ENCODE assay signal across 28 cellular contexts in the genomic region with DNA sequence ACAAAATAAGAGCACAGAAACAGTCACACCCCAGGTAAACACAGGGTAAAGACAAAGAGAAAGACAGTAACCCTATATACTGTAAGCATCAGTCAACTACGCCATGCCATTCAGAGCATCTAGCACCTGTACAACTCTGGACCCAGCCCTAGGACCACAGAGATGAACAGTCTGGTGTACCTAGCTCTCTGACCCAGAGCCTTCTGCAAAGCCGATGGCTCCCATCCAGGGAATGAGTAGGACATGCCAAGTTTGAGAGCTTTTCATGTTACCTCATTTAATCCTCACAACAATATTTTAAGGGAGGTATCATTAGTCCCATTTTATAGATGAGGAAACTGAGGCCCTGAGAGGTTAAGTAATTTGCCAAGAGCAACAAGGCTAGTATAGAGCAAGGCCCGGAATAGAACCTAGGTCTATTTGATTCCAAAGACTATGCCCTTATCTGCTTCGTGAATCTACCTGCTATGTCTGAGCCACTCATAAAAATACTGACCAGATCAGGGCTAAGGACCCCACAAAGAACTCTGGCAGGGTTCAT.
"Had no signal": no experiment of that assay in that cellular context is flagged by ENCODE, and none has a peak within 500 bp of the region (broad histone marks: within the 10 kb centered on the region; RNA-seq: fewer than 3 reads in every experiment).

No MANE protein-coding gene starts in this region.

- H3K27me3 ChIP-seq: left lung, tibial artery had no signal

- H3K27ac ChIP-seq: epithelial cell of prostate, esophagus squamous epithelium, heart right ventricle, lower lobe of right lung, sigmoid colon had no signal

- FAIRE-seq: bronchial epithelial cell, endometrium, small intestine had no signal

- H3K4me3 ChIP-seq: esophagus squamous epithelium, heart right ventricle, left lung, lower lobe of right lung, mucosa of descending colon, sigmoid colon, tibial artery had no signal

- H3K4me3 Mint-ChIP-seq: activated CD4-positive, alpha-beta T cell treated with anti-CD3 and anti-CD28 coated beads for 36 hours; activated T-helper 1 cell treated with anti-CD3 and anti-CD28 coated beads, Interleukin-12 subunit alpha, Interleukin-12 subunit beta, Interleukin-2, Interleukin-4 antibody, amounts not matched to agents 30 ng/mL and 10 ng/mL and 1 ng/mL, durations not matched to agents 14 hours and 24 hours and 36 hours; central memory CD8-positive, alpha-beta T cell; natural killer cell treated with Interleukin-12 subunit alpha and Interleukin-12 subunit beta and Interleukin-15 and Interleukin-18, amount 100 ng/mL, for 72 hours; stimulated activated effector memory CD8-positive, alpha-beta T cell treated with anti-CD3 and anti-CD28 coated beads, Interleukin-12 subunit alpha, Interleukin-12 subunit beta, amount 100 ng/mL, for 72 hours; stimulated activated naive CD8-positive, alpha-beta T cell treated with anti-CD3 and anti-CD28 coated beads, Interleukin-15, Interleukin-2, amounts not matched to agents 100 ng/mL and 50 ng/mL, for 24 hours; T-cell; T-helper 2 cell treated with Interferon-gamma antibody and Interleukin-4, amounts not matched to agents 5 μg/mL and 100 μg/mL, for 36 hours had no signal

- H3K9me3 ChIP-seq: esophagus squamous epithelium, heart right ventricle, left lung, lower lobe of right lung, mucosa of descending colon, sigmoid colon, tibial artery had no signal

- DNase-seq: activated CD4-positive, alpha-beta T cell treated with anti-CD3 and anti-CD28 coated beads for 36 hours; activated CD4-positive, CD25-positive, alpha-beta regulatory T cell; activated effector memory CD4-positive, alpha-beta T cell treated with anti-CD3 and anti-CD28 coated beads, Interleukin-2, amount 50 U/mL, for 16 hours; activated naive CD4-positive, alpha-beta T cell treated with anti-CD3 and anti-CD28 coated beads, Interleukin-2, amount 50 U/mL, for 16 hours; activated T-cell treated with anti-CD3 and anti-CD28 coated beads, Interleukin-2, amount 50 U/mL, for 1 hour; amygdala; effector CD4-positive, alpha-beta T cell; esophagus squamous epithelium; foreskin melanocyte; heart right ventricle; mucosa of descending colon; sigmoid colon; small intestine; stimulated activated CD4-positive, alpha-beta T cell treated with anti-CD3 and anti-CD28 coated beads, Interleukin-4, amount 100 ng/mL, for 24 hours; substantia nigra; T-cell; tibial artery had no signal

- ATAC-seq: activated CD4-positive, alpha-beta T cell treated with anti-CD3 and anti-CD28 coated beads for 36 hours; heart right ventricle; mucosa of descending colon; natural killer cell treated with Interleukin-12 subunit alpha and Interleukin-12 subunit beta and Interleukin-15 and Interleukin-18, amount 100 ng/mL, for 72 hours; stimulated activated effector memory CD8-positive, alpha-beta T cell treated with anti-CD3 and anti-CD28 coated beads, Interleukin-12 subunit alpha, Interleukin-12 subunit beta, amount 100 ng/mL, for 72 hours; T-cell had no signal

- H3K9me3 Mint-ChIP-seq: activated T-helper 1 cell treated with anti-CD3 and anti-CD28 coated beads, Interleukin-12 subunit alpha, Interleukin-12 subunit beta, Interleukin-2, Interleukin-4 antibody, amounts not matched to agents 30 ng/mL and 10 ng/mL and 1 ng/mL, durations not matched to agents 14 hours and 24 hours and 36 hours; central memory CD8-positive, alpha-beta T cell; natural killer cell treated with Interleukin-12 subunit alpha and Interleukin-12 subunit beta and Interleukin-15 and Interleukin-18, amount 100 ng/mL, for 72 hours; stimulated activated effector memory CD8-positive, alpha-beta T cell treated with anti-CD3 and anti-CD28 coated beads, Interleukin-12 subunit alpha, Interleukin-12 subunit beta, amount 100 ng/mL, for 72 hours; stimulated activated naive CD8-positive, alpha-beta T cell treated with anti-CD3 and anti-CD28 coated beads, Interleukin-15, Interleukin-2, amounts not matched to agents 100 ng/mL and 50 ng/mL, for 24 hours; T-cell; T-helper 2 cell treated with Interferon-gamma antibody and Interleukin-4, amounts not matched to agents 5 μg/mL and 100 μg/mL, for 36 hours had no signal

- H3K27me3 Mint-ChIP-seq: activated CD4-positive, alpha-beta T cell treated with anti-CD3 and anti-CD28 coated beads for 36 hours; stimulated activated naive CD8-positive, alpha-beta T cell treated with anti-CD3 and anti-CD28 coated beads, Interleukin-15, Interleukin-2, amounts not matched to agents 100 ng/mL and 50 ng/mL, for 24 hours had no signal

- H3K36me3 Mint-ChIP-seq: natural killer cell treated with Interleukin-12 subunit alpha and Interleukin-12 subunit beta and Interleukin-15 and Interleukin-18, amount 100 ng/mL, for 72 hours had no signal

- H3K27ac Mint-ChIP-seq: activated CD4-positive, alpha-beta T cell treated with anti-CD3 and anti-CD28 coated beads for 36 hours; activated T-helper 1 cell treated with anti-CD3 and anti-CD28 coated beads, Interleukin-12 subunit alpha, Interleukin-12 subunit beta, Interleukin-2, Interleukin-4 antibody, amounts not matched to agents 30 ng/mL and 10 ng/mL and 1 ng/mL, durations not matched to agents 14 hours and 24 hours and 36 hours; stimulated activated naive CD8-positive, alpha-beta T cell treated with anti-CD3 and anti-CD28 coated beads, Interleukin-15, Interleukin-2, amounts not matched to agents 100 ng/mL and 50 ng/mL, for 24 hours; T-cell; T-helper 2 cell treated with Interferon-gamma antibody and Interleukin-4, amounts not matched to agents 5 μg/mL and 100 μg/mL, for 36 hours had no signal

- H3K36me3 ChIP-seq: esophagus squamous epithelium, heart right ventricle, left lung, lower lobe of right lung, sigmoid colon, tibial artery had no signal
